Comparison of ENCODE assay signal across 9 cellular contexts in genomic region chr16:53053967-53054669, GRCh38. TPM values are rescaled to one million over a fixed set of nuclear protein-coding genes. Genes with fewer than 3 reads are reported as not detected.
DNase-seq lines count a peak whose midpoint lies in the region; ATAC-seq, FAIRE-seq and TF ChIP-seq lines count a peak whose summit lies in the region.
"Had no signal": no experiment of that assay in that cellular context is flagged by ENCODE, and none has a peak within 500 bp of the region (broad histone marks: within the 10 kb centered on the region; RNA-seq: fewer than 3 reads in every experiment).

No MANE protein-coding gene starts in this region.

- H3K4me1 ChIP-seq in A549 (peaks cover 50% of the 10 kb centered on the region), RWPE2 (ENCODE audit: insufficient read depth, poor library complexity, severe bottlenecking) (peaks cover 21% of the 10 kb centered on the region), colonic mucosa (peaks cover 7% of the 10 kb centered on the region), mucosa of descending colon (ENCODE audit: low read depth) (peaks cover 29% of the 10 kb centered on the region), vagina (peaks cover 50% of the 10 kb centered on the region)

- CTCF ChIA-PET in A549 (lab: Yijun Ruan, JAX) = interaction anchor here (0.6 to 5.2 kb wide), 32 partner anchors 8 to 471 kb away, joined by 3 to 49 read pairs (median 6); no protein-coding TSS in a partner anchor

- no peak for TF ChIP-seq EP300 in A549 (IDR thresholded peaks at IDR 0.05)

- H3K9me3 ChIP-seq in A549 (no peaks in the 10 kb centered on the region), RWPE2 (ENCODE audit: severe bottlenecking) (no peaks in the 10 kb centered on the region), colonic mucosa (no peaks in the 10 kb centered on the region), mucosa of descending colon (no peaks in the 10 kb centered on the region), vagina (no peaks in the 10 kb centered on the region)

- H3K27me3 ChIP-seq in RWPE2 (ENCODE audit: insufficient read depth, poor library complexity, severe bottlenecking) (no peaks in the 10 kb centered on the region), colonic mucosa (no peaks in the 10 kb centered on the region), vagina (no peaks in the 10 kb centered on the region)

- peak in 1 of 2 experiments; percentile 46 for DNase-seq in A549 (ENCODE audit: low read depth in 1 of 2, low spot score in 1 of 2)
- DNase-seq in RWPE2 (ENCODE audit: low spot score) = no peak
- DNase-seq in colonic mucosa = peak; percentile 67
- peak; percentile 63 to 73 (median 71) for DNase-seq in mucosa of descending colon
- DNase-seq in vagina (ENCODE audit: extremely low spot score in 2 of 2) = no peak
- no peak for DNase-seq in NCI-H2081 treated with DMSO at 0.1 percent for 48 hours (lab: John Stamatoyannopoulos, UW)

- ATAC-seq in A549 = peak; percentile 52
- peak; percentile 56 for ATAC-seq in GM18511 (IDR thresholded peaks at IDR 0.05; ENCODE audit: unreplicated experiment)
- ATAC-seq in HG03066 (IDR thresholded peaks at IDR 0.05; ENCODE audit: low read depth, unreplicated experiment) = peak; percentile 36
- ATAC-seq in RWPE2 (ENCODE audit: low read depth) = no peak
- ATAC-seq in mucosa of descending colon = peak; percentile 34

- 55% methylated on average over 13 of the region's 13 CpGs for WGBS in A549 (ENCODE audit: missing lambda C conversion rate)

- TF ChIP-seq POLR2A in A549 (IDR thresholded peaks at IDR 0.05; ENCODE audit: low read length) = no peak
- TF ChIP-seq POLR2A in vagina (IDR thresholded peaks at IDR 0.05) = no peak

- peak overlapping the region; percentile 80 to 90 for H3K9ac ChIP-seq in colonic mucosa (ENCODE audit: low read depth in 2 of 2, low read length in 2 of 2)

- peak overlapping the region; percentile 92 for H3K4me2 ChIP-seq in A549

- intact Hi-C loops in colonic mucosa (cut with DNase I) (loop anchor here (2.0 kb wide), 1 partner anchor 77 kb away; no protein-coding TSS in a partner anchor), mucosa of descending colon (cut with DNase I, micrococcal nuclease) (loop anchor here (10.0 kb wide), 2 partner anchors 81 to 151 kb away; no protein-coding TSS in a partner anchor), vagina (cut with DNase I) (loop anchor here (5.0 to 10.0 kb wide), 4 partner anchors 81 to 228 kb away; no protein-coding TSS in a partner anchor)

- H3K36me3 ChIP-seq in RWPE2 (ENCODE audit: low read depth) (no peaks in the 10 kb centered on the region), colonic mucosa (no peaks in the 10 kb centered on the region), mucosa of descending colon (ENCODE audit: low read depth) (no peaks in the 10 kb centered on the region), vagina (no peaks in the 10 kb centered on the region)

- H3K27ac ChIP-seq in A549 (peak overlapping the region; percentile 96 to 98), RWPE2 (ENCODE audit: poor library complexity, severe bottlenecking) (peak overlapping the region; percentile 93), colonic mucosa (peak overlapping the region; percentile 83), vagina (peak overlapping the region; percentile 78)

- H3K4me3 ChIP-seq in A549 = peak overlapping the region; percentile 53
- peak overlapping the region; percentile 57 for H3K4me3 ChIP-seq in RWPE2 (ENCODE audit: severe bottlenecking)
- H3K4me3 ChIP-seq in colonic mucosa = peak overlapping the region; percentile 63
- peak overlapping the region; percentile 67 for H3K4me3 ChIP-seq in mucosa of descending colon
- H3K4me3 ChIP-seq in vagina = peak overlapping the region; percentile 53 to 62

- TF ChIP-seq CTCF in A549 (IDR thresholded peaks at IDR 0.05) (no peak), RWPE2 (IDR thresholded peaks at IDR 0.05; ENCODE audit: poor library complexity, severe bottlenecking) (no peak), colonic mucosa (IDR thresholded peaks at IDR 0.05) (no peak), mucosa of descending colon (IDR thresholded peaks at IDR 0.05) (no peak), vagina (IDR thresholded peaks at IDR 0.05) (no peak)

- no peak for FAIRE-seq in A549 (lab: Jason Lieb, UNC)
- FAIRE-seq: islet of Langerhans had no signal

- no peak for TF ChIP-seq RAD21 in A549 (conservative IDR thresholded peaks at IDR 0.05 in 1 of 2, IDR thresholded peaks at IDR 0.05 in 1 of 2)

- POLR2A ChIA-PET in A549 (lab: Yijun Ruan, JAX) = interaction anchor here (1.2 to 2.2 kb wide), 6 partner anchors 26 to 229 kb away, joined by 3 to 21 read pairs (median 10); no protein-coding TSS in a partner anchor

TF ChIP-seq in A549, 52 proteins besides CTCF, POLR2A, EP300 and RAD21:
- TF ChIP-seq BHLHE40 (IDR thresholded peaks at IDR 0.05; ENCODE audit: low read depth, low read length) (no peak), ATOH8 (CRISPR knock-in tag; IDR thresholded peaks at IDR 0.05; ENCODE audit: low read depth) (0 out of 2 replicates have a peak, but pooled peaks have one; percentile 6), RNF2 (IDR thresholded peaks at IDR 0.05; ENCODE audit: borderline replicate concordance, low read depth) (peak; percentile 29; the same call in 1 of the 2 replicates)

RNA-seq across cellular contexts. Expression of gene CHD9, which starts 0.7 kb away (rescaled TPM):
- 44.9 and 51.6 TPM in 2 replicates for polyA plus RNA-seq in A549 (2011; rRNA removed)
- polyA plus RNA-seq in A549 (2012; cell fraction: cytosol; rRNA removed) = 5.3 and 5.4 TPM in 2 replicates
- polyA plus RNA-seq in A549 (2012; cell fraction: nucleus; rRNA removed) = 4.7 and 5.5 TPM in 2 replicates
- polyA plus RNA-seq in A549 (2017; fragmentation: RNase III; extraction: RNeasy Plus Mini Kit Qiagen cat#74134 plus additional on column Dnase treatment) = 16.2 to 17.9 TPM (median 17.8 TPM) in 3 replicates
- polyA minus RNA-seq in A549 (2011; rRNA and poly(A)+ RNA removed) = 61.4 and 65.6 TPM in 2 replicates
- total RNA-seq in colonic mucosa = 10 to 100 TPM; 39.2 to 66.1 TPM
- 10 to 100 TPM; 65.4 to 95.9 (median 86.6) TPM for total RNA-seq in mucosa of descending colon
- 77.6 TPM for total RNA-seq in vagina

RNA-seq across cellular contexts. Expression of gene CHD9NB, which starts 1.4 kb away (rescaled TPM):
- polyA plus RNA-seq in A549 (2011; rRNA removed) (2.0 and 2.6 TPM in 2 replicates), A549 (2017; fragmentation: RNase III; extraction: RNeasy Plus Mini Kit Qiagen cat#74134 plus additional on column Dnase treatment) (2.8 to 3.4 TPM (median 3.0 TPM) in 3 replicates)
- polyA plus RNA-seq in A549 (2012; cell fraction: cytosol; rRNA removed) = 0.98 and 1.3 TPM in 2 replicates
- polyA plus RNA-seq in A549 (2012; cell fraction: nucleus; rRNA removed) = 0.53 and 0.72 TPM in 2 replicates
- polyA minus RNA-seq in A549 (2011; rRNA and poly(A)+ RNA removed) = 5.0 and 6.3 TPM in 2 replicates
- total RNA-seq in colonic mucosa (1 to 10 TPM; 2.5 to 5.6 TPM), mucosa of descending colon (1 to 10 TPM; 2.3 to 5.3 (median 5.2) TPM), vagina (not detected)

Comparison
In these comparisons a context has a peak if more than half of its experiments do, and no peak if none do; other contexts are left out.
1. DNase-seq: peak in colonic mucosa (single experiment) and mucosa of descending colon (3 of 3); none in RWPE2 (single experiment), vagina (0 of 2) and NCI-H2081 treated with DMSO at 0.1 percent for 48 hours (single experiment).
2. Peak in every context shown above with its lines, with median percentiles within 50 percentile points of each other: H3K27ac ChIP-seq and H3K4me3 ChIP-seq.